In the genomic region with DNA sequence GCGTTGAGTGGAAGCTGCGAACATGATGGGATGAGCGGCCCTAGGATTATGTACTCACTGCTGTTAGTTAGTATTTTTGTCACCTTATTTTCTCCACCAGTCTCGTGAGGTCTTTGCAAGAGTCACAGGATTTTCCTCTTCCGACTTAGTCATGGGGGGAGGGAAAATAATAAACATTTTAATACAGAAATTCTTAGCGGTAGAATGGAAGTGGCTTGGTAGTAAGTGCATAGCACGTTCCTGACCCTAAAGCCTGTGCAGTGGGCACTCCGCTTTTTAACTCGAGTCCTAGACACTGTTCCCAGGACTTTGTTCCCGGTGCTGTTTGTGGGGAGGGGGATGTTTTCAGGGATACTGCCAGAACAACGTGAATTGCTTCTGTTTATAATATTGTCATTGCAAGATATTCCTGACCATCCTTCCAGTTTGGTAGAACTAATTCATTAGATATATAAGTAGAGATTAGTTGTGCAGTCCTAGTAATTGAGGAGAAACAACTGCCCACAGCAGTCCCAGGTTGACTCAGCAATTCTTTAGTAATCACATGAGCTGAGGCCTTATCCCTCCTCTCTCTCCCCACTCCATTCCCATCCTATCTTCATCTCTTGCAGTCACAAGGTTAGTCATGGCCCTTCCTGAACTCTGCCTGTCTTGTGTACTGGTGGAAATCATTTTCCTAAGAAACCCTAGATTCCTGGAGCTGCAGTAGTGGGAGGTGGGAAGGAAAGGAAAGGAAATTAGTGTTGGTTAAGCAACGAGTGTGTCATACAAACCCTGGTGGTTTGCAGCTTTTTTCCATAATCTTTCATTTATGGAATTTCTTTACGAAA, we compare ENCODE assay signal across 1 cellular context.
TF ChIP-seq lines count a peak whose summit lies in the region.

No MANE protein-coding gene starts in this region.

TF ChIP-seq in H1, 55 proteins besides CTCF, POLR2A, EP300 and RAD21:
- no peak for TF ChIP-seq SP2 (IDR thresholded peaks at IDR 0.05; ENCODE audit: low read length)
- TF ChIP-seq JUN (IDR thresholded peaks at IDR 0.05; ENCODE audit: low read depth, low read length), result no peak
- TF ChIP-seq SIN3A (conservative IDR thresholded peaks at IDR 0.05 in 1 of 2, IDR thresholded peaks at IDR 0.05 in 1 of 2; ENCODE audit: low read depth in 1 of 2, low read length in 2 of 2), result 0 out of 4 replicates have a peak, but pooled peaks of 1 of the 2 experiments have one; percentile 11
- TF ChIP-seq MAFK (IDR thresholded peaks at IDR 0.05; ENCODE audit: low read depth, low read length), result peak; percentile 71
- peak; percentile 85 for TF ChIP-seq BACH1 (IDR thresholded peaks at IDR 0.05; ENCODE audit: low read length)
- no peak for TF ChIP-seq SAP30 (IDR thresholded peaks at IDR 0.05; ENCODE audit: insufficient read depth, insufficient replicate concordance, low read length)
- no peak for TF ChIP-seq TAF1 (IDR thresholded peaks at IDR 0.05; ENCODE audit: low read depth, low read length)
